In the genomic region with DNA sequence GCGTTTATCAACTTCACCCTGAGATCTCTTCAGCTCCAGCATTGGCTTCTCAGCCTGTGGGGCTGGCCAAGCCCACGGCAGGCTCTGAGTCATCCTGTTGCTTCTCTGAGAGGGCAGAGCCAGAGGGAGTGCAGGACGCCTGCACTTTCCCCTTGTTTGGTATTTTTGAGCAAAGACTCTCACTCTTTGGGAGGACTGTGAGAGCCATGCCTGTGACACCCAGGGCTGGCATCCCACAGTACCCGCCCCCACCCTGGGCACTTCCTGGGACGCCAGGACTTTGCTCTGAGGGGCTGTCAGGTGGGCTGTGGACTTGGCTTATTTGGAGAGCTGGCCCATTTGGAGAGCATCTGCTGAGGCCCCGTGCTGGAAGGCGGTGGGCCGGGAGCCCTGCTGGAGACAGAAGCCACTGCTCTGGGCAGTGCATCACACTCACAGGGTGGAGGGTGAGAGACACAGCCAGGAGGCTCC, we compare ENCODE assay signal across 11 cellular contexts. TPM values are rescaled to one million over a fixed set of nuclear protein-coding genes. Genes with fewer than 3 reads are reported as not detected.
DNase-seq lines count a peak whose midpoint lies in the region; ATAC-seq, FAIRE-seq and TF ChIP-seq lines count a peak whose summit lies in the region.
"Had no signal": no experiment of that assay in that cellular context is flagged by ENCODE, and none has a peak within 500 bp of the region (broad histone marks: within the 10 kb centered on the region; RNA-seq: fewer than 3 reads in every experiment).

No MANE protein-coding gene starts in this region.

- 68 to 86% methylated on average over 8 of the region's 8 CpGs for WGBS in lung, 2 donors

- no peak for FAIRE-seq in urothelium cell line (lab: Jason Lieb, UNC)
- FAIRE-seq: islet of Langerhans had no signal

- intact Hi-C loops in colonic mucosa (cut with DNase I), result no loop called here

- peak; percentile 28 for DNase-seq in DMS79 treated with DMSO at 0.1 percent for 48 hours (lab: John Stamatoyannopoulos, UW)
- no peak for DNase-seq in DMS79 (lab: John Stamatoyannopoulos, UW)
- DNase-seq in choroid plexus epithelial cell (ENCODE audit: low read depth), result peak; percentile 80
- no peak for DNase-seq in lung (ENCODE audit: low spot score)
- peak; percentile 59 for DNase-seq in urothelium cell line (ENCODE audit: low spot score)
- no peak for DNase-seq in SKM-1 treated with dmso at 0.1 percent for 144 hours (lab: John Stamatoyannopoulos, UW; ENCODE audit: unreplicated experiment)
- DNase-seq in ecto neural progenitor cell (ENCODE audit: low spot score), result no peak
- no peak for DNase-seq in colonic mucosa
- DNase-seq: NCI-H2081 treated with DMSO at 0.1 percent for 48 hours had no signal

- ATAC-seq in lung (ENCODE audit: insufficient read depth, low FRiP score), result peak; percentile 71

- H3K4me1 ChIP-seq in lung (ENCODE audit: control insufficient read depth in 2 of 2, insufficient read depth in 2 of 2, low read length in 2 of 2) (peaks cover 0 to 5% of the 10 kb centered on the region in 2 donors), colonic mucosa (peaks cover 4% of the 10 kb centered on the region)

- H3K36me3 ChIP-seq in lung (ENCODE audit: control insufficient read depth in 2 of 2, insufficient read depth in 2 of 2, low read length in 2 of 2) (peaks cover 3 to 6% of the 10 kb centered on the region in 2 donors), colonic mucosa (no peaks in the 10 kb centered on the region)

- H3K4me3 ChIP-seq in choroid plexus epithelial cell (ENCODE audit: low read depth, low read length) (no peak overlapping the region), lung (no peak overlapping the region), colonic mucosa (no peak overlapping the region)

- H3K27me3 ChIP-seq in lung (ENCODE audit: control insufficient read depth, insufficient read depth) (no peaks in the 10 kb centered on the region), colonic mucosa (no peaks in the 10 kb centered on the region)

- H3K27ac ChIP-seq in lung (ENCODE audit: low read depth in 1 of 2, low read length in 1 of 2) (no peak overlapping the region), colonic mucosa (no peak overlapping the region)
- H3K27ac ChIP-seq: 22Rv1 had no signal

- peak overlapping the region in 1 of 2 donors; percentile 37 for H3K9ac ChIP-seq in colonic mucosa (ENCODE audit: low read depth in 2 of 2, low read length in 2 of 2)

- no peaks in the 10 kb centered on the region for H3K9me3 ChIP-seq in lung (ENCODE audit: control insufficient read depth in 2 of 2, insufficient read depth in 1 of 2, low read length in 1 of 2)
- H3K9me3 ChIP-seq in colonic mucosa, result no peaks in the 10 kb centered on the region

- no peak for TF ChIP-seq CTCF in choroid plexus epithelial cell (conservative IDR thresholded peaks at IDR 0.05; ENCODE audit: low read depth, low read length)
- no peak for TF ChIP-seq CTCF in lung (IDR thresholded peaks at IDR 0.05; ENCODE audit: control extremely low read depth, extremely low read depth)
- no peak for TF ChIP-seq CTCF in colonic mucosa (IDR thresholded peaks at IDR 0.05)

RNA-seq across cellular contexts. Expression of a gene that starts 37.4 kb away (rescaled TPM):
- total RNA-seq in lung (10 to 100 TPM in 1 of 2 donors, 1 to 10 TPM in 1; 7.6 to 10.9 TPM), colonic mucosa (10 to 100 TPM; 14.7 to 23.8 TPM)
- polyA plus RNA-seq in lung, result 1 to 10 TPM; 1.6 to 3.3 TPM

Comparison
In these comparisons a context has a peak if more than half of its experiments do, and no peak if none do; other contexts are left out.
1. DNase-seq: peak in DMS79 treated with DMSO at 0.1 percent for 48 hours (single experiment), choroid plexus epithelial cell (single experiment) and urothelium cell line (single experiment); none in DMS79 (single experiment), lung (single experiment), SKM-1 treated with dmso at 0.1 percent for 144 hours (single experiment), ecto neural progenitor cell (single experiment) and colonic mucosa (single experiment).